Comparison of ENCODE assay signal across 8 cellular contexts in genomic region chr3:37054370-37054769, GRCh38.
DNase-seq lines count a peak whose midpoint lies in the region; ATAC-seq lines count a peak whose summit lies in the region.

No MANE protein-coding gene starts in this region.

- no peak overlapping the region for H3K4me3 ChIP-seq in skeletal muscle cell (ENCODE audit: low read depth, low read length)

- in situ Hi-C loops in KBM-7 (cut with MboI; ENCODE audit: low pct_unique_long_range_greater_than_20kb, low sequenced_read_pairs), result no loop called here

- DNase-seq in GM04503 (ENCODE audit: low read depth) (peak; percentile 78), KBM-7 (peak; percentile 9), skeletal muscle cell (ENCODE audit: low read depth) (peak; percentile 55), activated gamma-delta T cell treated with Interleukin-2 at 50 U/mL for 16 hours (no peak), DMS53 (lab: John Stamatoyannopoulos, UW) (no peak), cortex of kidney (lab: John Stamatoyannopoulos, UW) (no peak)

- peak; percentile 78 for ATAC-seq in GM21526 (IDR thresholded peaks at IDR 0.05; ENCODE audit: low FRiP score, unreplicated experiment)

- peak overlapping the region; percentile 20 for H3K27ac ChIP-seq in cingulate gyrus (ENCODE audit: low read depth, low read length)

Comparison
In these comparisons a context has a peak if more than half of its experiments do, and no peak if none do; other contexts are left out.
1. DNase-seq: peak in GM04503 (single experiment), KBM-7 (single experiment) and skeletal muscle cell (single experiment); none in activated gamma-delta T cell treated with Interleukin-2 at 50 U/mL for 16 hours (single experiment), DMS53 (single experiment) and cortex of kidney (single experiment).